In the genomic region with DNA sequence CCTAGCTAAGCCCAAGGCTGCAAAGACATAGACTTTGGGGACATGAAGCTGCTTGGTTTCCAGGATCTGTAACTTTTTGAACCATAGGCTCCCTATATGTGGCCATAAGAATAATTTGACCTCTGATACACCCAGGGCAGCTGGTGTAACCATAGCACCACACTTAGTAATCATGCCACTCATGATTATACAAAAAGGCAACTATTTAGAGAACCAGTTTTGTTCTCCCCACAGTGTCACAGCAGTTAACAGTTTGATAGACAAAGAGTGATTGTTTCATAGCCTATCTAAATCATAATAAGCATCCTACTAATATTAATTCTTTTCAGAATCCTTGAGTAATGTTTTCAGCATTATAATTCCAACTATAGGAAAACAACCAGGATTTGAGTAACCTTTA, we compare ENCODE assay signal across 21 cellular contexts.
DNase-seq lines count a peak whose midpoint lies in the region; ATAC-seq and TF ChIP-seq lines count a peak whose summit lies in the region.
"Had no signal": no experiment of that assay in that cellular context is flagged by ENCODE, and none has a peak within 500 bp of the region (broad histone marks: within the 10 kb centered on the region; RNA-seq: fewer than 3 reads in every experiment).

No MANE protein-coding gene starts in this region.

- no peaks in the 10 kb centered on the region for H3K79me2 ChIP-seq in osteoblast (ENCODE audit: insufficient read depth, low read length)

- POLR2A ChIA-PET in GM10248 (lab: Yijun Ruan, JAX): no interaction called here

- H3K4me1 ChIP-seq in osteoblast (ENCODE audit: insufficient read depth, low read length) (no peaks in the 10 kb centered on the region), right lobe of liver (no peaks in the 10 kb centered on the region)
- H3K4me1 ChIP-seq: BE2C had no signal

- no peak overlapping the region for H2AFZ ChIP-seq in osteoblast (ENCODE audit: low read length)
- H2AFZ ChIP-seq: GM23248 had no signal

- H3K4me2 ChIP-seq in osteoblast (ENCODE audit: insufficient read depth, low read length): no peak overlapping the region
- H3K4me2 ChIP-seq: BLaER1 treated with 17β-estradiol and CSF1 and Interleukin-3, amounts not matched to agents 10 nM and 100 nM had no signal

- H3K9me3 ChIP-seq in osteoblast (ENCODE audit: low read depth, low read length): no peaks in the 10 kb centered on the region
- no peaks in the 10 kb centered on the region for H3K9me3 ChIP-seq in right lobe of liver
- H3K9me3 ChIP-seq: BE2C had no signal

- DNase-seq in NCI-H146 (lab: John Stamatoyannopoulos, UW): peak; percentile 4
- DNase-seq in NCI-H146 treated with DMSO at 0.1 percent for 48 hours (lab: John Stamatoyannopoulos, UW; ENCODE audit: unreplicated experiment): no peak
- DNase-seq in globus pallidus (ENCODE audit: low spot score): peak; percentile 22
- DNase-seq in osteoblast (ENCODE audit: insufficient read length, low spot score, missing footprints): peak; percentile 56
- DNase-seq in right lobe of liver: no peak
- DNase-seq in GM10248 (ENCODE audit: extremely low spot score): no peak
- no peak for DNase-seq in activated CD4-positive, alpha-beta T cell treated with anti-CD3 and anti-CD28 coated beads for 48 hours
- DNase-seq: BE2C; Calu3; CD4-positive, alpha-beta T cell; CD8-positive, alpha-beta memory T cell; COR-L47; DMS53; DMS79 treated with DMSO at 0.1 percent for 48 hours; GF-D8; GM23248; H7; HCEC 1CT had no signal

- no peak for TF ChIP-seq CTCF in osteoblast (IDR thresholded peaks at IDR 0.05; ENCODE audit: extremely low read depth, low read depth, low read length)
- TF ChIP-seq CTCF in right lobe of liver (IDR thresholded peaks at IDR 0.05): no peak
- no peak for TF ChIP-seq CTCF in GM10248 (IDR thresholded peaks at IDR 0.05; ENCODE audit: control extremely low read depth, extremely low read depth, low read depth, missing control alignments)

- TF ChIP-seq POLR2A in right lobe of liver (IDR thresholded peaks at IDR 0.05): no peak

- H3K27ac ChIP-seq in osteoblast (ENCODE audit: low read depth, low read length): no peak overlapping the region
- H3K27ac ChIP-seq in right lobe of liver: no peak overlapping the region
- H3K27ac ChIP-seq: 22Rv1; BLaER1 treated with 17β-estradiol and CSF1 and Interleukin-3, amounts not matched to agents 10 nM and 100 nM; GM23248 had no signal

- CTCF ChIA-PET in GM10248 (lab: Yijun Ruan, JAX): interaction anchor here (0.9 kb wide), 1 partner anchor 14 kb away, joined by 3 read pairs; no protein-coding TSS in a partner anchor

- H3K4me3 ChIP-seq in osteoblast (ENCODE audit: insufficient read depth, low read length) (no peak overlapping the region), right lobe of liver (no peak overlapping the region)
- H3K4me3 ChIP-seq: BLaER1 treated with 17β-estradiol and CSF1 and Interleukin-3, amounts not matched to agents 10 nM and 100 nM; GM23248 had no signal

- no peaks in the 10 kb centered on the region for H4K20me1 ChIP-seq in osteoblast (ENCODE audit: insufficient read depth, low read length)
- H4K20me1 ChIP-seq: BLaER1 treated with 17β-estradiol and CSF1 and Interleukin-3, amounts not matched to agents 10 nM and 100 nM had no signal

- H3K27me3 ChIP-seq in osteoblast (ENCODE audit: insufficient read depth, low read length) (no peaks in the 10 kb centered on the region), right lobe of liver (no peaks in the 10 kb centered on the region)
- H3K27me3 ChIP-seq: BE2C; BLaER1 treated with 17β-estradiol and CSF1 and Interleukin-3, amounts not matched to agents 10 nM and 100 nM had no signal

- intact Hi-C loops in right lobe of liver (cut with DNase I): no loop called here

- ATAC-seq in right lobe of liver (no peak), HG03025 (IDR thresholded peaks at IDR 0.05; ENCODE audit: low FRiP score, unreplicated experiment) (no peak)

- no peaks in the 10 kb centered on the region for H3K36me3 ChIP-seq in osteoblast (ENCODE audit: insufficient read depth, low read length)
- no peaks in the 10 kb centered on the region for H3K36me3 ChIP-seq in right lobe of liver
- H3K36me3 ChIP-seq: BE2C; BLaER1 treated with 17β-estradiol and CSF1 and Interleukin-3, amounts not matched to agents 10 nM and 100 nM had no signal

Comparison
In these comparisons a context has a peak if more than half of its experiments do, and no peak if none do; other contexts are left out.
1. DNase-seq: peak in NCI-H146 (single experiment), globus pallidus (single experiment) and osteoblast (single experiment); none in NCI-H146 treated with DMSO at 0.1 percent for 48 hours (single experiment), right lobe of liver (0 of 3), GM10248 (single experiment) and activated CD4-positive, alpha-beta T cell treated with anti-CD3 and anti-CD28 coated beads for 48 hours (single experiment).